In the genomic region with DNA sequence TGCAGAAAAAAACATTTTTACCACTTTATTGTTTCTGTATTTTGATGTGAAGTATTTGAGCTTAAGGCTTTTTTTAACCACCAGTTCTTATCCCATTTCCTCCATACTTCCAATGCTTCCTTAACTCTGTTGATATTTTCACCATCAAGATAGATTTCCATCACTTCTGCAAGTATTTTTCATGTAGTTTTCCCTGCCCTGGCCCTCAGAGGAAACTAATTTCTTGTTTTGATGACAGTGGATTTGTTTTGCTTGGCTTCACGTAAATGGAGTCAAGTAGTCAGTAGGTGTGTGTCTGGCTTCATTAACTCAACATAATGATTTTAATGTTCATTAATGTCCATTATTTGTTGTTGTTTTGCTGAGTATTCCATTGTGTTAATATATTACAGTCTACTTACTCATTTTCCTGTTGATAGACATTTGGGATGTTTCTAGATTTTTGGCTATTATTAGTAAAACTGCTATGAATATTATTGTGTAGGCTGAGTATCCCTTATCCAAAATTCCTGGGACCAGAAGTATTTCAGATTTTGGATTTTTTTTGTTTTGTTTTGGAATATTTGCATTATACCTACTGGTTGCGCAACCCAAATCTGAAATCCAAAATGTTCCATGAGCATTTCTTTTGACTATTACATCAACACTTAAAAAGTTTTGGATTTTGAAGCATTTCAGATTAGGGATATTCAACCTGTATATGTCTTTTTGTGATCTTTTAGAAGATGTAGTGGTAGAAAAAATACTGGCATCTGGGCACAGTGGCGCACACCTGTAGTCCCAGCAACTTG, we compare ENCODE assay signal across 1 cellular context.
TF ChIP-seq lines count a peak whose summit lies in the region.

No MANE protein-coding gene starts in this region.

TF ChIP-seq in HepG2, 621 proteins besides CTCF, POLR2A, EP300 and RAD21:
- TF ChIP-seq CEBPB (IDR thresholded peaks at IDR 0.05; ENCODE audit: borderline replicate concordance, low read depth, low read length) (peak; percentile 86), CEBPG (CRISPR knock-in tag; IDR thresholded peaks at IDR 0.05) (0 out of 2 replicates have a peak, but pooled peaks have one; percentile 18), TCF12 (IDR thresholded peaks at IDR 0.05) (no peak), TCF12 (CRISPR knock-in tag; IDR thresholded peaks at IDR 0.05) (no peak)
